Comparison of ENCODE assay signal across 8 cellular contexts in genomic region chr7:117124585-117125220, GRCh38.
A peak's percentile ranks its signal among the peaks of the same experiment; 100 is the strongest.
DNase-seq lines count a peak whose midpoint lies in the region; ATAC-seq, FAIRE-seq and TF ChIP-seq lines count a peak whose summit lies in the region.

No MANE protein-coding gene starts in this region.

- H3K27me3 ChIP-seq in small intestine (ENCODE audit: control insufficient read depth in 2 of 2, insufficient read depth in 2 of 2, low read length in 2 of 2): no peaks in the 10 kb centered on the region

- no peaks in the 10 kb centered on the region for H3K27me3 Mint-ChIP-seq in activated CD8-positive, alpha-beta memory T cell treated with anti-CD3 and anti-CD28 coated beads, Interleukin-2, amount 10 ng/mL, durations not matched to agents 7 days and 5 days

- no peak for TF ChIP-seq CTCF in fibroblast of villous mesenchyme (IDR thresholded peaks at IDR 0.05; ENCODE audit: insufficient read depth, low read depth, low read length)

- H3K4me3 Mint-ChIP-seq in activated CD8-positive, alpha-beta memory T cell treated with anti-CD3 and anti-CD28 coated beads, Interleukin-2, amount 10 ng/mL, durations not matched to agents 7 days and 5 days: no peak overlapping the region

- peak; percentile 32 for DNase-seq in activated gamma-delta T cell treated with anti-CD3 and anti-CD28 coated beads, Interleukin-2, amount 50 U/mL, for 16 hours (ENCODE audit: low read depth)
- DNase-seq in activated gamma-delta T cell (lab: John Stamatoyannopoulos, UW) (no peak), NCI-H2196 (lab: John Stamatoyannopoulos, UW; ENCODE audit: unreplicated experiment) (peak; percentile 87), fibroblast of villous mesenchyme (ENCODE audit: low read depth) (peak; percentile 93), small intestine (peak; percentile 90), epidermal melanocyte (ENCODE audit: insufficient read length, low spot score) (no peak)
- peak; percentile 86 for DNase-seq in activated CD8-positive, alpha-beta memory T cell treated with anti-CD3 and anti-CD28 coated beads, Interleukin-2, amount 10 ng/mL, durations not matched to agents 7 days and 5 days

- no peaks in the 10 kb centered on the region for H3K36me3 Mint-ChIP-seq in activated CD8-positive, alpha-beta memory T cell treated with anti-CD3 and anti-CD28 coated beads, Interleukin-2, amount 10 ng/mL, durations not matched to agents 7 days and 5 days

- no peak overlapping the region for H3K27ac Mint-ChIP-seq in activated CD8-positive, alpha-beta memory T cell treated with anti-CD3 and anti-CD28 coated beads, Interleukin-2, amount 10 ng/mL, durations not matched to agents 7 days and 5 days

- H3K9me3 Mint-ChIP-seq in activated CD8-positive, alpha-beta memory T cell treated with anti-CD3 and anti-CD28 coated beads, Interleukin-2, amount 10 ng/mL, durations not matched to agents 7 days and 5 days (ENCODE audit: low read depth): no peaks in the 10 kb centered on the region

- FAIRE-seq in small intestine (lab: Jason Lieb, UNC): no peak

- H3K9me3 ChIP-seq in small intestine (ENCODE audit: control insufficient read depth, low read depth): no peaks in the 10 kb centered on the region

- no peaks in the 10 kb centered on the region for H3K4me1 ChIP-seq in small intestine (ENCODE audit: control insufficient read depth in 2 of 2, insufficient read depth in 1 of 2, low read depth in 1 of 2, low read length in 1 of 2)

- CTCF ChIA-PET in activated CD8-positive, alpha-beta memory T cell treated with anti-CD3 and anti-CD28 coated beads, Interleukin-2, amount 10 ng/mL, durations not matched to agents 7 days and 5 days (lab: Charles Lee): interaction anchor here (1.2 to 5.4 kb wide), 10 partner anchors 12 to 196 kb away, joined by 3 to 47 read pairs (median 6); no protein-coding TSS in a partner anchor

- H3K4me3 ChIP-seq in fibroblast of villous mesenchyme (ENCODE audit: low read depth, low read length): no peak overlapping the region
- H3K4me3 ChIP-seq in small intestine (ENCODE audit: low read depth in 1 of 2, low read length in 2 of 2): no peak overlapping the region

- H3K4me1 Mint-ChIP-seq in activated CD8-positive, alpha-beta memory T cell treated with anti-CD3 and anti-CD28 coated beads, Interleukin-2, amount 10 ng/mL, durations not matched to agents 7 days and 5 days: peaks cover 7% of the 10 kb centered on the region

- peak; percentile 92 for ATAC-seq in HG02885 (IDR thresholded peaks at IDR 0.05; ENCODE audit: poor library complexity, unreplicated experiment)
- peak; percentile 92 for ATAC-seq in activated CD8-positive, alpha-beta memory T cell treated with anti-CD3 and anti-CD28 coated beads, Interleukin-2, amount 10 ng/mL, durations not matched to agents 7 days and 5 days

- H3K27ac ChIP-seq in small intestine (ENCODE audit: low read depth in 1 of 2, low read length in 1 of 2): no peak overlapping the region

- WGBS in small intestine, 3 donors: 32 to 40% (median 32%) methylated on average over 4 of the region's 4 CpGs

- no peaks in the 10 kb centered on the region for H3K36me3 ChIP-seq in small intestine (ENCODE audit: control insufficient read depth in 2 of 2, insufficient read depth in 2 of 2, low read length in 2 of 2)

Comparison
In these comparisons a context has a peak if more than half of its experiments do, and no peak if none do; other contexts are left out.
1. DNase-seq: peak in activated gamma-delta T cell treated with anti-CD3 and anti-CD28 coated beads, Interleukin-2, amount 50 U/mL, for 16 hours (single experiment), NCI-H2196 (single experiment), activated CD8-positive, alpha-beta memory T cell treated with anti-CD3 and anti-CD28 coated beads, Interleukin-2, amount 10 ng/mL, durations not matched to agents 7 days and 5 days (single experiment), fibroblast of villous mesenchyme (single experiment) and small intestine (single experiment); none in activated gamma-delta T cell (single experiment) and epidermal melanocyte (single experiment).